In the genomic region with DNA sequence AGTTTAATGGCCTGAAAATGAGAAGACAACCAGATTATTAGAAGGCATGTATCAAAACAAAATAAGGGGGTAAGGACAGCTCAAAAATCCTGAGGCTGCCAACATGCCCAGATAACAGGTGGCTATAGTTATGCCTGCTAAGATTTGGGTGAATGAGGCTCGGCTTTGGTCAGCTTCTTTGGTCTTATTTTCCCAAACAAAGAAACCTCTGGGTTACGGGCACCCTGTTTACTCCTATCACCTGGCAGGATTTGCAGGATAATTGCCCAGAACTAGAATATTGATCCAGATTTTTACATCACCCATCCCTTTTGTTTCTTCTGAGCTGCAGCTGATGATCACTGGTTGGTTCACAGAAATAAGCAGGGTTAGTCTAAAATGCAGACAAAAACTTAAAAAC, we compare ENCODE assay signal across 7 cellular contexts.
"Had no signal": no experiment of that assay in that cellular context is flagged by ENCODE, and none has a peak within 500 bp of the region (broad histone marks: within the 10 kb centered on the region; RNA-seq: fewer than 3 reads in every experiment).

No MANE protein-coding gene starts in this region.

- H3K4me3 ChIP-seq: GM12878 had no signal

- FAIRE-seq: GM12878, GM12891, GM12892, GM18507, GM19239 had no signal

- DNase-seq: GDM1, GF-D8 had no signal

- ATAC-seq: GM12878 had no signal
